In the genomic region with DNA sequence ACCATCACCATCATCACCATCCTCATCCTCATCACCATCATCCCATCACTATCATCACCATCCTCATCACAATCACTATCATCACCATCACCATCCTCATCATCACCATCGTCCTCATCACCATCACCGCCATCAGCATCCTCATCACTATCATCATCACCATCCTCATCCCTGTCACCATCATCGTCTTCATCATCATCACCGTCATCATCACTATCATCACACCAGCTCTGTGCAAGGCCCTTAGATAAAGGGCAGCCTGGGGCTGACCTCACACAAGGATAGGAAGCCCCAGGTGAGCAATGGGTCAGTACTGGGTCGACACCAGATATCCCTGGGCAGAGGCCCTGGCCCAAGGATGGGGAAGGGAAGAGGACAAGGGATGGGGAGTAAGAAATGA, we compare ENCODE assay signal across 19 cellular contexts. TPM values are rescaled to one million over a fixed set of nuclear protein-coding genes. Genes with fewer than 3 reads are reported as not detected.
DNase-seq lines count a peak whose midpoint lies in the region; ATAC-seq, FAIRE-seq and TF ChIP-seq lines count a peak whose summit lies in the region.
"Had no signal": no experiment of that assay in that cellular context is flagged by ENCODE, and none has a peak within 500 bp of the region (broad histone marks: within the 10 kb centered on the region; RNA-seq: fewer than 3 reads in every experiment).

No MANE protein-coding gene starts in this region.

- H3K79me2 ChIP-seq in HepG2 (ENCODE audit: insufficient read depth, low read length) (no peaks in the 10 kb centered on the region), K562 (ENCODE audit: control insufficient read depth, insufficient read depth, low read length) (no peaks in the 10 kb centered on the region)

- H3K27me3 ChIP-seq in HepG2 (ENCODE audit: control insufficient read depth in 1 of 2, insufficient read depth in 2 of 2, low read length in 2 of 2) (peaks cover 3 to 28% of the 10 kb centered on the region in 2 experiments), right lobe of liver (no peaks in the 10 kb centered on the region), K562 (ENCODE audit: control insufficient read depth in 2 of 2, insufficient read depth in 2 of 2, low read length in 2 of 2) (peaks cover 15 to 35% of the 10 kb centered on the region in 2 experiments; a peak in 4 of 5 replicates), neuronal stem cell (ENCODE audit: control insufficient read depth in 3 of 3, insufficient read depth in 3 of 3, low read depth in 1 of 3, low read length in 3 of 3) (no peaks in the 10 kb centered on the region)
- H3K27me3 ChIP-seq: BLaER1 had no signal

- intact Hi-C loops in HepG2 (cut with micrococcal nuclease; ENCODE audit: unreplicated experiment): no loop called here
- intact Hi-C loops in right lobe of liver (cut with DNase I): no loop called here
- intact Hi-C loops in K562 (cut with micrococcal nuclease): no loop called here

- H2AK5ac ChIP-seq in neuronal stem cell (ENCODE audit: low read depth, low read length): no peak overlapping the region

- H3K79me1 ChIP-seq in neuronal stem cell (ENCODE audit: low read depth, low read length): peaks cover 6% of the 10 kb centered on the region

- H2AFZ ChIP-seq in HepG2 (ENCODE audit: low read length) (no peak overlapping the region), K562 (ENCODE audit: low read depth, low read length) (no peak overlapping the region), neuronal stem cell (ENCODE audit: low read length) (no peak overlapping the region)
- H2AFZ ChIP-seq: GM23248 had no signal

- DNase-seq in HepG2 (ENCODE audit: low spot score) (no peak), right lobe of liver (no peak), K562 (ENCODE audit: extremely low read depth in 1 of 4, low spot score in 3 of 4) (no peak), neuronal stem cell (ENCODE audit: low spot score) (no peak), retina (no peak), NCI-H524 (lab: John Stamatoyannopoulos, UW) (no peak)
- DNase-seq: Caco-2; CD4-positive, CD25-positive, alpha-beta regulatory T cell; CD8-positive, alpha-beta T cell; DMS153; DND-41; GM23248 had no signal

- TF ChIP-seq POLR2A in HepG2 (IDR thresholded peaks at IDR 0.05; ENCODE audit: insufficient read depth in 1 of 2, low read depth in 2 of 2, low read length in 2 of 2) (no peak), right lobe of liver (IDR thresholded peaks at IDR 0.05) (no peak), K562 (conservative IDR thresholded peaks at IDR 0.05) (no peak)

- no peaks in the 10 kb centered on the region for H3K9me1 ChIP-seq in K562 (ENCODE audit: control insufficient read depth, insufficient read depth, low read length)

- H3K4ac ChIP-seq in neuronal stem cell (ENCODE audit: low read length): no peak overlapping the region

- H2BK15ac ChIP-seq in neuronal stem cell (ENCODE audit: low read length): no peak overlapping the region

- H4K8ac ChIP-seq in neuronal stem cell (ENCODE audit: low read depth, low read length): peak overlapping the region; percentile 6

- TF ChIP-seq EP300 in HepG2 (IDR thresholded peaks at IDR 0.05; ENCODE audit: low read depth in 2 of 2, low read length in 2 of 2) (no peak), HepG2 (CRISPR knock-in tag; IDR thresholded peaks at IDR 0.05; ENCODE audit: borderline replicate concordance) (no peak), K562 (IDR thresholded peaks at IDR 0.05; ENCODE audit: low read length) (no peak)

- H3K9me3 ChIP-seq in HepG2 (ENCODE audit: low read length) (no peaks in the 10 kb centered on the region), right lobe of liver (no peaks in the 10 kb centered on the region), K562 (replicated peaks; ENCODE audit: control insufficient read depth, insufficient read depth, low read depth, low read length) (no peaks in the 10 kb centered on the region), neuronal stem cell (replicated peaks in 1 of 2; ENCODE audit: control insufficient read depth in 2 of 2, insufficient read depth in 1 of 2, low read depth in 1 of 2, low read length in 2 of 2) (peaks cover 2 to 6% of the 10 kb centered on the region in 2 donors)
- H3K9me3 ChIP-seq: Caco-2, HAP-1 had no signal

- no peak overlapping the region for H3K14ac ChIP-seq in neuronal stem cell (ENCODE audit: low read length)

- H3K23ac ChIP-seq in neuronal stem cell (ENCODE audit: low read depth, low read length, poor library complexity): no peak overlapping the region

- no peak overlapping the region for H2BK120ac ChIP-seq in neuronal stem cell (ENCODE audit: low read depth, low read length)

- 1% methylated on average over 5 of the region's 5 CpGs for WGBS in HepG2 (ENCODE audit: low lambda C conversion rate)
- 84% methylated on average over 4 of the region's 5 CpGs for WGBS in right lobe of liver (ENCODE audit: insufficient coverage, low coverage, low lambda C conversion rate, missing lambda C conversion rate)
- 4% methylated on average over 5 of the region's 5 CpGs for WGBS in K562 (ENCODE audit: insufficient coverage, low coverage, missing lambda C conversion rate)
- no CpG with 5 or more reads among the region's 5 CpGs for WGBS in neuronal stem cell (ENCODE audit: extremely low coverage in 2 of 2, insufficient read length in 2 of 2, insufficient replicate concordance in 1 of 2), 2 donors

- H3K4me1 ChIP-seq in HepG2 (ENCODE audit: insufficient read depth, low read length): no peaks in the 10 kb centered on the region
- H3K4me1 ChIP-seq in right lobe of liver: peaks cover 0 to 31% (median 11%) of the 10 kb centered on the region in 4 donors
- peaks cover 8 to 34% of the 10 kb centered on the region in 2 experiments for H3K4me1 ChIP-seq in K562 (replicated peaks in 1 of 2; ENCODE audit: control insufficient read depth in 2 of 2, insufficient read depth in 2 of 2, low read length in 2 of 2)
- peaks cover 2 to 8% of the 10 kb centered on the region in 2 donors for H3K4me1 ChIP-seq in neuronal stem cell (ENCODE audit: control insufficient read depth in 2 of 2, insufficient read depth in 1 of 2, low read depth in 1 of 2, low read length in 2 of 2)
- H3K4me1 ChIP-seq: Caco-2, HAP-1 had no signal

- CTCF ChIA-PET in HepG2 (lab: Yijun Ruan, JAX; ENCODE audit: low intra/inter-chr PET ratio, low total read pairs): no interaction called here
- CTCF ChIA-PET in K562 (lab: Yijun Ruan, JAX; ENCODE audit: low intra/inter-chr PET ratio): no interaction called here

- no TSS peak for BruUV-seq in HepG2 (replicated peaks; lab: Mats Ljungman, UMichigan)
- BruUV-seq in K562 (replicated peaks; lab: Mats Ljungman, UMichigan): no TSS peak

- in situ Hi-C loops in HepG2 (cut with HindIII; ENCODE audit: extremely low pct_ligation_motif_present, low pct_unique_long_range_greater_than_20kb) (no loop called here), K562 (cut with MboI) (no loop called here)

- H3K4me2 ChIP-seq in HepG2 (ENCODE audit: low read depth, low read length) (no peak overlapping the region), K562 (ENCODE audit: insufficient read depth, low read length) (no peak overlapping the region), neuronal stem cell (ENCODE audit: insufficient read depth, low read length, poor library complexity, severe bottlenecking) (no peak overlapping the region)
- H3K4me2 ChIP-seq: BLaER1 had no signal

- no peak overlapping the region for H4K91ac ChIP-seq in neuronal stem cell (ENCODE audit: low read depth, low read length, poor library complexity)

- ATAC-seq in HepG2 (no peak), right lobe of liver (no peak), K562 (no peak)
- ATAC-seq: CD8-positive, alpha-beta T cell had no signal

- H2BK5ac ChIP-seq in neuronal stem cell (ENCODE audit: low read length): no peak overlapping the region

- no peaks in the 10 kb centered on the region for H3K36me3 ChIP-seq in HepG2 (replicated peaks in 1 of 2; ENCODE audit: control insufficient read depth in 1 of 2, insufficient read depth in 2 of 2, low read length in 2 of 2)
- no peaks in the 10 kb centered on the region for H3K36me3 ChIP-seq in right lobe of liver
- H3K36me3 ChIP-seq in K562 (ENCODE audit: control insufficient read depth, insufficient read depth, low read length): no peaks in the 10 kb centered on the region
- no peaks in the 10 kb centered on the region for H3K36me3 ChIP-seq in neuronal stem cell (replicated peaks in 1 of 2; ENCODE audit: control insufficient read depth in 2 of 2, insufficient read depth in 2 of 2, low read length in 2 of 2)
- H3K36me3 ChIP-seq: HAP-1 had no signal

- H4K20me1 ChIP-seq in HepG2 (ENCODE audit: insufficient read depth, low read length): no peaks in the 10 kb centered on the region
- peaks cover 30% of the 10 kb centered on the region for H4K20me1 ChIP-seq in K562 (replicated peaks; ENCODE audit: control insufficient read depth, insufficient read depth, low read length)

- TF ChIP-seq RAD21 in HepG2 (CRISPR knock-in tag; IDR thresholded peaks at IDR 0.05) (no peak), K562 (CRISPR knock-in tag; conservative IDR thresholded peaks at IDR 0.05 in 1 of 2, IDR thresholded peaks at IDR 0.05 in 1 of 2) (no peak)

- POLR2A ChIA-PET in HepG2 (lab: Yijun Ruan, JAX): no interaction called here
- POLR2A ChIA-PET in K562 (lab: Yijun Ruan, JAX): no interaction called here

- TF ChIP-seq CTCF in HepG2 (CRISPR knock-in tag; IDR thresholded peaks at IDR 0.05) (no peak), right lobe of liver (IDR thresholded peaks at IDR 0.05) (no peak), K562 (IDR thresholded peaks at IDR 0.05 in 2 of 3, conservative IDR thresholded peaks at IDR 0.05 in 1 of 3; ENCODE audit: insufficient read depth in 2 of 3, low read depth in 1 of 3, low read length in 3 of 3) (no peak)

- H3K27ac ChIP-seq in HepG2 (ENCODE audit: extremely low read length, insufficient read depth, low read length) (no peak overlapping the region), right lobe of liver (no peak overlapping the region), K562 (ENCODE audit: extremely low read depth, low read depth, low read length) (no peak overlapping the region), neuronal stem cell (replicated peaks; ENCODE audit: low read length) (no peak overlapping the region)
- H3K27ac ChIP-seq: 22Rv1, BLaER1, C4-2B, GM23248 had no signal

- H3K4me3 ChIP-seq in HepG2 (replicated peaks in 1 of 3; ENCODE audit: insufficient read depth in 1 of 3, low read depth in 2 of 3, low read length in 3 of 3) (no peak overlapping the region), right lobe of liver (no peak overlapping the region), K562 (no peak overlapping the region), neuronal stem cell (ENCODE audit: low read length in 2 of 2) (peak overlapping the region in 1 of 2 donors; percentile 52)
- H3K4me3 ChIP-seq: BLaER1, GM23248, HAP-1 had no signal

- H3K9ac ChIP-seq in HepG2 (ENCODE audit: insufficient read depth, low read depth, low read length) (no peak overlapping the region), K562 (ENCODE audit: insufficient read depth in 1 of 2, low read depth in 2 of 2, low read length in 2 of 2) (no peak overlapping the region), neuronal stem cell (ENCODE audit: low read depth, low read length, poor library complexity) (no peak overlapping the region)
- H3K9ac ChIP-seq: BLaER1, GM23248 had no signal

- H3K18ac ChIP-seq in neuronal stem cell (ENCODE audit: low read length): peak overlapping the region; percentile 13

- FAIRE-seq in HepG2 (lab: Jason Lieb, UNC) (no peak), K562 (lab: Jason Lieb, UNC) (no peak)
- FAIRE-seq: A204.1, G401.6, GM19239 had no signal

- H2BK12ac ChIP-seq in neuronal stem cell (ENCODE audit: low read length): no peak overlapping the region

RNA-seq across cellular contexts. Expression of a gene that starts 16.1 kb away (rescaled TPM):
- total RNA-seq in HepG2 (2016; rRNA removed; fragmentation: Illumina TruSeq; extraction: Trizol): 0.11 and 0.22 TPM in 2 replicates
- 0.20 and 0.35 TPM in 2 replicates for total RNA-seq in HepG2 (2016; cell fraction: cytosol; rRNA removed; fragmentation: Illumina TruSeq; extraction: Trizol; ENCODE audit: low read depth)
- 0.10 and 0.35 TPM in 2 replicates for total RNA-seq in HepG2 (2016; cell fraction: insoluble cytoplasmic fraction; rRNA removed; fragmentation: Illumina TruSeq; extraction: Trizol)
- total RNA-seq in HepG2 (2016; cell fraction: membrane; rRNA removed; fragmentation: Illumina TruSeq; extraction: Trizol): 0.49 and 0.93 TPM in 2 replicates
- 0.65 TPM in 1 of 2 replicates, not detected in the other for total RNA-seq in HepG2 (2016; cell fraction: nucleus; rRNA removed; fragmentation: Illumina TruSeq; extraction: Trizol)
- polyA plus RNA-seq in HepG2 (2011; rRNA removed): 0.54 and 0.77 TPM in 2 replicates
- 0.36 and 1.4 TPM in 2 replicates for polyA plus RNA-seq in HepG2 (2011; cell fraction: cytosol; rRNA removed)
- polyA plus RNA-seq in HepG2 (2011; cell fraction: nucleus; rRNA removed): 0.54 and 1.4 TPM in 2 replicates
- polyA plus RNA-seq in HepG2 (2012): 0.07 and 0.17 TPM in 2 replicates
- 0.42 and 0.51 TPM in 2 replicates for polyA plus RNA-seq in HepG2 (2016; cell fraction: cytosol; fragmentation: Illumina TruSeq; extraction: Trizol; ENCODE audit: low read depth)
- 0.57 and 0.67 TPM in 2 replicates for polyA plus RNA-seq in HepG2 (2016; cell fraction: insoluble cytoplasmic fraction; fragmentation: Illumina TruSeq; extraction: Trizol; ENCODE audit: low read depth)
- 0.86 and 1.3 TPM in 2 replicates for polyA plus RNA-seq in HepG2 (2016; cell fraction: membrane; fragmentation: Illumina TruSeq; extraction: Trizol; ENCODE audit: low read depth)
- 0.70 and 1.5 TPM in 2 replicates for polyA plus RNA-seq in HepG2 (2016; cell fraction: nucleus; fragmentation: Illumina TruSeq; extraction: Trizol; ENCODE audit: insufficient read depth, low read depth)
- polyA minus RNA-seq in HepG2 (2011; rRNA and poly(A)+ RNA removed; ENCODE audit: low replicate concordance): 2.3 and 4.0 TPM in 2 replicates
- 0.99 and 1.4 TPM in 2 replicates for polyA minus RNA-seq in HepG2 (2011; cell fraction: cytosol; rRNA and poly(A)+ RNA removed)
- polyA minus RNA-seq in HepG2 (2011; cell fraction: nucleus; rRNA and poly(A)+ RNA removed): not detected in 2 replicates
- total RNA-seq in right lobe of liver: 10 to 100 TPM in 2 of 6 experiments, 1 to 10 TPM in 4; 3.0 to 12.4 (median 8.5) TPM
- 0.62 and 4.8 TPM in 2 replicates for total RNA-seq in K562 (2011; cell fraction: chromatin; rRNA removed; ENCODE audit: low replicate concordance)
- total RNA-seq in K562 (2011; cell fraction: nucleolus; rRNA removed): 7.4 and 9.8 TPM in 2 replicates
- 3.2 and 3.7 TPM in 2 replicates for total RNA-seq in K562 (2011; cell fraction: nucleoplasm; rRNA removed)
- 1.5 and 2.3 TPM in 2 replicates for total RNA-seq in K562 (2014; rRNA removed)
- not detected in 2 replicates for total RNA-seq in K562 (2014; rRNA removed; fragmentation: Illumina TruSeq; extraction: Trizol)
- 0.41 and 0.43 TPM in 2 replicates for total RNA-seq in K562 (2015; rRNA removed; fragmentation: Illumina TruSeq; extraction: Trizol)
- total RNA-seq in K562 (2021): 2.8 and 3.0 TPM in 2 replicates
- polyA plus RNA-seq in K562 (2011; rRNA removed): 1.3 and 4.4 TPM in 2 replicates
- 5.9 and 9.9 TPM in 2 replicates for polyA plus RNA-seq in K562 (2011; cell fraction: cytosol; rRNA removed)
- polyA plus RNA-seq in K562 (2011; cell fraction: nucleus; rRNA removed): 2.9 and 3.5 TPM in 2 replicates
- 2.9 and 4.6 TPM in 2 replicates for polyA plus RNA-seq in K562 (2012)
- 0.46 TPM in 1 of 2 replicates, not detected in the other for polyA plus RNA-seq in K562 (2014; fragmentation: Illumina TruSeq; extraction: Trizol)
- polyA plus RNA-seq in K562 (2014; fragmentation: Nextera tagmentation; extraction: Ambion mirVana): under 1 TPM in 1 of 2 experiments, not detected in 1; 0.04 TPM
- 1.2 and 2.3 TPM in 2 replicates for polyA plus RNA-seq in K562 (2014; rRNA removed)
- polyA minus RNA-seq in K562 (2011; rRNA and poly(A)+ RNA removed): 1.0 and 1.5 TPM in 2 replicates
- 5.1 and 13.6 TPM in 2 replicates for polyA minus RNA-seq in K562 (2011; cell fraction: cytosol; rRNA and poly(A)+ RNA removed)
- 0.40 and 1.3 TPM in 2 replicates for polyA minus RNA-seq in K562 (2011; cell fraction: nucleus; rRNA and poly(A)+ RNA removed)
- polyA plus RNA-seq in neuronal stem cell (2013, experiment 1 of 2): 23.2 TPM
- polyA plus RNA-seq in neuronal stem cell (2013, experiment 2 of 2): 22.9 TPM
- total RNA-seq: GM23248 had no signal
